ENCODE assay signal across 1 cellular context in genomic region chr12:67647547-67648305, GRCh38.
TF ChIP-seq lines count a peak whose summit lies in the region.

No MANE protein-coding gene starts in this region.

TF ChIP-seq in HepG2, 621 proteins besides CTCF, POLR2A, EP300 and RAD21 (continued from another document and continues in another):
- TF ChIP-seq MTA1 (CRISPR knock-in tag; IDR thresholded peaks at IDR 0.05; ENCODE audit: borderline replicate concordance) (peak; percentile 32; the same call in 1 of the 2 replicates), ISL2 (CRISPR knock-in tag; IDR thresholded peaks at IDR 0.05) (no peak), ZNF670 (CRISPR knock-in tag; IDR thresholded peaks at IDR 0.05; ENCODE audit: borderline replicate concordance) (0 out of 2 replicates have a peak, but pooled peaks have one; percentile 64), TP53 (CRISPR knock-in tag; conservative IDR thresholded peaks at IDR 0.05) (no peak), ZNF556 (CRISPR knock-in tag; IDR thresholded peaks at IDR 0.05; ENCODE audit: borderline replicate concordance) (no peak), ERF (CRISPR knock-in tag; IDR thresholded peaks at IDR 0.05) (no peak), PAX8 (CRISPR knock-in tag; IDR thresholded peaks at IDR 0.05; ENCODE audit: borderline replicate concordance) (no peak), HMG20B (CRISPR knock-in tag; conservative IDR thresholded peaks at IDR 0.05) (no peak), MAFF (IDR thresholded peaks at IDR 0.05; ENCODE audit: low read depth, low read length) (no peak), SRY (CRISPR knock-in tag; IDR thresholded peaks at IDR 0.05) (no peak), HNF1B (CRISPR knock-in tag; IDR thresholded peaks at IDR 0.05) (no peak), KDM5A (IDR thresholded peaks at IDR 0.05; ENCODE audit: borderline replicate concordance, low read length) (no peak), GATA4 (IDR thresholded peaks at IDR 0.05; ENCODE audit: borderline replicate concordance, low read depth) (no peak), ZNF777 (CRISPR knock-in tag; IDR thresholded peaks at IDR 0.05) (no peak; the same call in 1 of the 2 replicates), MTF2 (CRISPR knock-in tag; IDR thresholded peaks at IDR 0.05; ENCODE audit: borderline replicate concordance) (no peak), MXI1 (IDR thresholded peaks at IDR 0.05; ENCODE audit: borderline replicate concordance, low read depth, low read length) (peak; percentile 86; the same call in 2 of the 3 replicates), ZNF770 (CRISPR knock-in tag; IDR thresholded peaks at IDR 0.05) (no peak), ZFX (CRISPR knock-in tag; IDR thresholded peaks at IDR 0.05; ENCODE audit: low read depth) (no peak; the same call in 1 of the 2 replicates), ZNF124 (CRISPR knock-in tag; IDR thresholded peaks at IDR 0.05) (no peak), NFIB (CRISPR knock-in tag; IDR thresholded peaks at IDR 0.05; ENCODE audit: borderline replicate concordance) (no peak), ZFP36L2 (CRISPR knock-in tag; IDR thresholded peaks at IDR 0.05) (no peak), MED13 (CRISPR knock-in tag; IDR thresholded peaks at IDR 0.05) (no peak), RFXAP (CRISPR knock-in tag; IDR thresholded peaks at IDR 0.05; ENCODE audit: borderline replicate concordance) (no peak), GABPB1 (CRISPR knock-in tag; IDR thresholded peaks at IDR 0.05) (0 out of 2 replicates have a peak, but pooled peaks have one; percentile 7), ZNF432 (CRISPR knock-in tag; IDR thresholded peaks at IDR 0.05; ENCODE audit: borderline replicate concordance) (no peak), TBP (CRISPR knock-in tag; IDR thresholded peaks at IDR 0.05) (no peak), TARDBP (CRISPR knock-in tag; IDR thresholded peaks at IDR 0.05) (no peak), ZNF550 (CRISPR knock-in tag; IDR thresholded peaks at IDR 0.05; ENCODE audit: borderline replicate concordance) (no peak), ZNF567 (CRISPR knock-in tag; IDR thresholded peaks at IDR 0.05; ENCODE audit: borderline replicate concordance) (no peak), ZNF782 (CRISPR knock-in tag; IDR thresholded peaks at IDR 0.05; ENCODE audit: borderline replicate concordance) (no peak), MAF1 (CRISPR knock-in tag; IDR thresholded peaks at IDR 0.05; ENCODE audit: borderline replicate concordance) (no peak), PBX2 (CRISPR knock-in tag; IDR thresholded peaks at IDR 0.05) (no peak), THAP7 (CRISPR knock-in tag; IDR thresholded peaks at IDR 0.05) (no peak), ZNF740 (CRISPR knock-in tag; IDR thresholded peaks at IDR 0.05) (no peak), DBP (CRISPR knock-in tag; IDR thresholded peaks at IDR 0.05; ENCODE audit: not compliant biosample characterization) (no peak), TCF7 (IDR thresholded peaks at IDR 0.05; ENCODE audit: low read depth) (no peak), CREM (IDR thresholded peaks at IDR 0.05) (no peak), CREM (CRISPR knock-in tag; IDR thresholded peaks at IDR 0.05) (no peak), CC2D1A (CRISPR knock-in tag; IDR thresholded peaks at IDR 0.05) (no peak), BCLAF1 (IDR thresholded peaks at IDR 0.05) (no peak), SETDB1 (CRISPR knock-in tag; IDR thresholded peaks at IDR 0.05; ENCODE audit: borderline replicate concordance) (no peak), ZFYVE20 (CRISPR knock-in tag; IDR thresholded peaks at IDR 0.05; ENCODE audit: borderline replicate concordance, low read depth) (no peak), RELA (CRISPR knock-in tag; IDR thresholded peaks at IDR 0.05) (no peak), ZNF724P (CRISPR knock-in tag; IDR thresholded peaks at IDR 0.05; ENCODE audit: borderline replicate concordance) (0 out of 2 replicates have a peak, but pooled peaks have one; percentile 31), SIX4 (CRISPR knock-in tag; IDR thresholded peaks at IDR 0.05) (no peak), ZNF598 (CRISPR knock-in tag; IDR thresholded peaks at IDR 0.05; ENCODE audit: borderline replicate concordance) (no peak), FOXA1 (IDR thresholded peaks at IDR 0.05) (no peak), FOXA1 (CRISPR knock-in tag; IDR thresholded peaks at IDR 0.05) (no peak), IKZF1 (IDR thresholded peaks at IDR 0.05) (no peak), GPBP1L1 (CRISPR knock-in tag; IDR thresholded peaks at IDR 0.05) (no peak), NFATC3 (CRISPR knock-in tag; IDR thresholded peaks at IDR 0.05) (no peak), ZNF30 (CRISPR knock-in tag; IDR thresholded peaks at IDR 0.05) (no peak)
- TF ChIP-seq, protein P1, sequence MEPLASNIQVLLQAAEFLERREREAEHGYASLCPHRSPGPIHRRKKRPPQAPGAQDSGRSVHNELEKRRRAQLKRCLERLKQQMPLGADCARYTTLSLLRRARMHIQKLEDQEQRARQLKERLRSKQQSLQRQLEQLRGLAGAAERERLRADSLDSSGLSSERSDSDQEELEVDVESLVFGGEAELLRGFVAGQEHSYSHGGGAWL (CRISPR knock-in tag; IDR thresholded peaks at IDR 0.05): no peak
- TF ChIP-seq, protein P2, sequence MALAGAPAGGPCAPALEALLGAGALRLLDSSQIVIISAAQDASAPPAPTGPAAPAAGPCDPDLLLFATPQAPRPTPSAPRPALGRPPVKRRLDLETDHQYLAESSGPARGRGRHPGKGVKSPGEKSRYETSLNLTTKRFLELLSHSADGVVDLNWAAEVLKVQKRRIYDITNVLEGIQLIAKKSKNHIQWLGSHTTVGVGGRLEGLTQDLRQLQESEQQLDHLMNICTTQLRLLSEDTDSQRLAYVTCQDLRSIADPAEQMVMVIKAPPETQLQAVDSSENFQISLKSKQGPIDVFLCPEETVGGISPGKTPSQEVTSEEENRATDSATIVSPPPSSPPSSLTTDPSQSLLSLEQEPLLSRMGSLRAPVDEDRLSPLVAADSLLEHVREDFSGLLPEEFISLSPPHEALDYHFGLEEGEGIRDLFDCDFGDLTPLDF (CRISPR knock-in tag; IDR thresholded peaks at IDR 0.05): no peak
- TF ChIP-seq, protein P3, sequence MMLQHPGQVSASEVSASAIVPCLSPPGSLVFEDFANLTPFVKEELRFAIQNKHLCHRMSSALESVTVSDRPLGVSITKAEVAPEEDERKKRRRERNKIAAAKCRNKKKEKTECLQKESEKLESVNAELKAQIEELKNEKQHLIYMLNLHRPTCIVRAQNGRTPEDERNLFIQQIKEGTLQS (CRISPR knock-in tag; IDR thresholded peaks at IDR 0.05): no peak
- TF ChIP-seq, protein P4, sequence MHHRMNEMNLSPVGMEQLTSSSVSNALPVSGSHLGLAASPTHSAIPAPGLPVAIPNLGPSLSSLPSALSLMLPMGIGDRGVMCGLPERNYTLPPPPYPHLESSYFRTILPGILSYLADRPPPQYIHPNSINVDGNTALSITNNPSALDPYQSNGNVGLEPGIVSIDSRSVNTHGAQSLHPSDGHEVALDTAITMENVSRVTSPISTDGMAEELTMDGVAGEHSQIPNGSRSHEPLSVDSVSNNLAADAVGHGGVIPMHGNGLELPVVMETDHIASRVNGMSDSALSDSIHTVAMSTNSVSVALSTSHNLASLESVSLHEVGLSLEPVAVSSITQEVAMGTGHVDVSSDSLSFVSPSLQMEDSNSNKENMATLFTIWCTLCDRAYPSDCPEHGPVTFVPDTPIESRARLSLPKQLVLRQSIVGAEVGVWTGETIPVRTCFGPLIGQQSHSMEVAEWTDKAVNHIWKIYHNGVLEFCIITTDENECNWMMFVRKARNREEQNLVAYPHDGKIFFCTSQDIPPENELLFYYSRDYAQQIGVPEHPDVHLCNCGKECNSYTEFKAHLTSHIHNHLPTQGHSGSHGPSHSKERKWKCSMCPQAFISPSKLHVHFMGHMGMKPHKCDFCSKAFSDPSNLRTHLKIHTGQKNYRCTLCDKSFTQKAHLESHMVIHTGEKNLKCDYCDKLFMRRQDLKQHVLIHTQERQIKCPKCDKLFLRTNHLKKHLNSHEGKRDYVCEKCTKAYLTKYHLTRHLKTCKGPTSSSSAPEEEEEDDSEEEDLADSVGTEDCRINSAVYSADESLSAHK (CRISPR knock-in tag; IDR thresholded peaks at IDR 0.05; ENCODE audit: borderline replicate concordance): no peak
